1 cellular context compared by ENCODE assay signal in genomic region chr6:31952140-31952805, GRCh38.
A peak's percentile ranks its signal among the peaks of the same experiment; 100 is the strongest.
TF ChIP-seq lines count a peak whose summit lies in the region.

No MANE protein-coding gene starts in this region.

TF ChIP-seq in HepG2, 621 proteins besides CTCF, POLR2A, EP300 and RAD21 (continued from another document and continues in another):
- TF ChIP-seq, protein P1, sequence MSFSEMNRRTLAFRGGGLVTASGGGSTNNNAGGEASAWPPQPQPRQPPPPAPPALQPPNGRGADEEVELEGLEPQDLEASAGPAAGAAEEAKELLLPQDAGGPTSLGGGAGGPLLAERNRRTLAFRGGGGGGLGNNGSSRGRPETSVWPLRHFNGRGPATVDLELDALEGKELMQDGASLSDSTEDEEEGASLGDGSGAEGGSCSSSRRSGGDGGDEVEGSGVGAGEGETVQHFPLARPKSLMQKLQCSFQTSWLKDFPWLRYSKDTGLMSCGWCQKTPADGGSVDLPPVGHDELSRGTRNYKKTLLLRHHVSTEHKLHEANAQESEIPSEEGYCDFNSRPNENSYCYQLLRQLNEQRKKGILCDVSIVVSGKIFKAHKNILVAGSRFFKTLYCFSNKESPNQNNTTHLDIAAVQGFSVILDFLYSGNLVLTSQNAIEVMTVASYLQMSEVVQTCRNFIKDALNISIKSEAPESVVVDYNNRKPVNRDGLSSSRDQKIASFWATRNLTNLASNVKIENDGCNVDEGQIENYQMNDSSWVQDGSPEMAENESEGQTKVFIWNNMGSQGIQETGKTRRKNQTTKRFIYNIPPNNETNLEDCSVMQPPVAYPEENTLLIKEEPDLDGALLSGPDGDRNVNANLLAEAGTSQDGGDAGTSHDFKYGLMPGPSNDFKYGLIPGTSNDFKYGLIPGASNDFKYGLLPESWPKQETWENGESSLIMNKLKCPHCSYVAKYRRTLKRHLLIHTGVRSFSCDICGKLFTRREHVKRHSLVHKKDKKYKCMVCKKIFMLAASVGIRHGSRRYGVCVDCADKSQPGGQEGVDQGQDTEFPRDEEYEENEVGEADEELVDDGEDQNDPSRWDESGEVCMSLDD (CRISPR knock-in tag; IDR thresholded peaks at IDR 0.05; ENCODE audit: borderline replicate concordance), result no peak
- TF ChIP-seq RFXANK (CRISPR knock-in tag; IDR thresholded peaks at IDR 0.05), result no peak
- no peak for TF ChIP-seq ZNF546 (CRISPR knock-in tag; conservative IDR thresholded peaks at IDR 0.05)
- no peak for TF ChIP-seq ADNP (CRISPR knock-in tag; IDR thresholded peaks at IDR 0.05)
- TF ChIP-seq KLF11 (CRISPR knock-in tag; IDR thresholded peaks at IDR 0.05), result no peak
- TF ChIP-seq, protein P2, sequence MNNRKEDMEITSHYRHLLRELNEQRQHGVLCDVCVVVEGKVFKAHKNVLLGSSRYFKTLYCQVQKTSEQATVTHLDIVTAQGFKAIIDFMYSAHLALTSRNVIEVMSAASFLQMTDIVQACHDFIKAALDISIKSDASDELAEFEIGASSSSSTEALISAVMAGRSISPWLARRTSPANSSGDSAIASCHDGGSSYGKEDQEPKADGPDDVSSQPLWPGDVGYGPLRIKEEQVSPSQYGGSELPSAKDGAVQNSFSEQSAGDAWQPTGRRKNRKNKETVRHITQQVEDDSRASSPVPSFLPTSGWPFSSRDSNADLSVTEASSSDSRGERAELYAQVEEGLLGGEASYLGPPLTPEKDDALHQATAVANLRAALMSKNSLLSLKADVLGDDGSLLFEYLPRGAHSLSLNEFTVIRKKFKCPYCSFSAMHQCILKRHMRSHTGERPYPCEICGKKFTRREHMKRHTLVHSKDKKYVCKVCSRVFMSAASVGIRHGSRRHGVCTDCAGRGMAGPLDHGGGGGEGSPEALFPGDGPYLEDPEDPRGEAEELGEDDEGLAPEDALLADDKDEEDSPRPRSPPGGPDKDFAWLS (CRISPR knock-in tag; IDR thresholded peaks at IDR 0.05; ENCODE audit: borderline replicate concordance), result no peak
- TF ChIP-seq ELF4 (CRISPR knock-in tag; IDR thresholded peaks at IDR 0.05; ENCODE audit: borderline replicate concordance), result no peak
- no peak for TF ChIP-seq ZNF850 (CRISPR knock-in tag; conservative IDR thresholded peaks at IDR 0.05)
- no peak for TF ChIP-seq ATF6 (CRISPR knock-in tag; conservative IDR thresholded peaks at IDR 0.05)
- TF ChIP-seq ZNF562 (CRISPR knock-in tag; IDR thresholded peaks at IDR 0.05; ENCODE audit: borderline replicate concordance), result no peak
- no peak for TF ChIP-seq ZNF598 (CRISPR knock-in tag; IDR thresholded peaks at IDR 0.05; ENCODE audit: borderline replicate concordance)
- TF ChIP-seq ARID2 (CRISPR knock-in tag; IDR thresholded peaks at IDR 0.05; ENCODE audit: borderline replicate concordance), result no peak
- TF ChIP-seq, protein P3, sequence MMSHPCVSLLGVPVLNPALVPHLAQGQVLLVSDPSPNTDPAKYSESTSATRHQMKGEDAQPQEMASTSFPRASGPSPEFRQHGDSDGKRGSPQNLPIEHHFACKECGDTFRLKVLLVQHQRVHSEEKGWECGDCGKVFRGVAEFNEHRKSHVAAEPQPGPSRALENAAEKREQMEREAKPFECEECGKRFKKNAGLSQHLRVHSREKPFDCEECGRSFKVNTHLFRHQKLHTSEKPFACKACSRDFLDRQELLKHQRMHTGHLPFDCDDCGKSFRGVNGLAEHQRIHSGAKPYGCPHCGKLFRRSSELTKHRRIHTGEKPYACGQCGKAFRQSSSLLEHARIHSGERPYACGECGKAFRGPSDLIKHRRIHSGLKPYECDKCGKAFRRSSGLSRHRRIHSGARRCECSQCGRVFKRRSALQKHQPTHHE (CRISPR knock-in tag; IDR thresholded peaks at IDR 0.05; ENCODE audit: borderline replicate concordance), result no peak
- no peak for TF ChIP-seq JUNB (CRISPR knock-in tag; IDR thresholded peaks at IDR 0.05; ENCODE audit: borderline replicate concordance)
- TF ChIP-seq REPIN1 (CRISPR knock-in tag; IDR thresholded peaks at IDR 0.05; ENCODE audit: borderline replicate concordance, low read depth), result no peak
- TF ChIP-seq ZNF510 (CRISPR knock-in tag; IDR thresholded peaks at IDR 0.05; ENCODE audit: low read depth), result no peak
- no peak for TF ChIP-seq SOX6 (IDR thresholded peaks at IDR 0.05)
- TF ChIP-seq SOX6 (CRISPR knock-in tag; IDR thresholded peaks at IDR 0.05), result no peak
- TF ChIP-seq, protein P4, sequence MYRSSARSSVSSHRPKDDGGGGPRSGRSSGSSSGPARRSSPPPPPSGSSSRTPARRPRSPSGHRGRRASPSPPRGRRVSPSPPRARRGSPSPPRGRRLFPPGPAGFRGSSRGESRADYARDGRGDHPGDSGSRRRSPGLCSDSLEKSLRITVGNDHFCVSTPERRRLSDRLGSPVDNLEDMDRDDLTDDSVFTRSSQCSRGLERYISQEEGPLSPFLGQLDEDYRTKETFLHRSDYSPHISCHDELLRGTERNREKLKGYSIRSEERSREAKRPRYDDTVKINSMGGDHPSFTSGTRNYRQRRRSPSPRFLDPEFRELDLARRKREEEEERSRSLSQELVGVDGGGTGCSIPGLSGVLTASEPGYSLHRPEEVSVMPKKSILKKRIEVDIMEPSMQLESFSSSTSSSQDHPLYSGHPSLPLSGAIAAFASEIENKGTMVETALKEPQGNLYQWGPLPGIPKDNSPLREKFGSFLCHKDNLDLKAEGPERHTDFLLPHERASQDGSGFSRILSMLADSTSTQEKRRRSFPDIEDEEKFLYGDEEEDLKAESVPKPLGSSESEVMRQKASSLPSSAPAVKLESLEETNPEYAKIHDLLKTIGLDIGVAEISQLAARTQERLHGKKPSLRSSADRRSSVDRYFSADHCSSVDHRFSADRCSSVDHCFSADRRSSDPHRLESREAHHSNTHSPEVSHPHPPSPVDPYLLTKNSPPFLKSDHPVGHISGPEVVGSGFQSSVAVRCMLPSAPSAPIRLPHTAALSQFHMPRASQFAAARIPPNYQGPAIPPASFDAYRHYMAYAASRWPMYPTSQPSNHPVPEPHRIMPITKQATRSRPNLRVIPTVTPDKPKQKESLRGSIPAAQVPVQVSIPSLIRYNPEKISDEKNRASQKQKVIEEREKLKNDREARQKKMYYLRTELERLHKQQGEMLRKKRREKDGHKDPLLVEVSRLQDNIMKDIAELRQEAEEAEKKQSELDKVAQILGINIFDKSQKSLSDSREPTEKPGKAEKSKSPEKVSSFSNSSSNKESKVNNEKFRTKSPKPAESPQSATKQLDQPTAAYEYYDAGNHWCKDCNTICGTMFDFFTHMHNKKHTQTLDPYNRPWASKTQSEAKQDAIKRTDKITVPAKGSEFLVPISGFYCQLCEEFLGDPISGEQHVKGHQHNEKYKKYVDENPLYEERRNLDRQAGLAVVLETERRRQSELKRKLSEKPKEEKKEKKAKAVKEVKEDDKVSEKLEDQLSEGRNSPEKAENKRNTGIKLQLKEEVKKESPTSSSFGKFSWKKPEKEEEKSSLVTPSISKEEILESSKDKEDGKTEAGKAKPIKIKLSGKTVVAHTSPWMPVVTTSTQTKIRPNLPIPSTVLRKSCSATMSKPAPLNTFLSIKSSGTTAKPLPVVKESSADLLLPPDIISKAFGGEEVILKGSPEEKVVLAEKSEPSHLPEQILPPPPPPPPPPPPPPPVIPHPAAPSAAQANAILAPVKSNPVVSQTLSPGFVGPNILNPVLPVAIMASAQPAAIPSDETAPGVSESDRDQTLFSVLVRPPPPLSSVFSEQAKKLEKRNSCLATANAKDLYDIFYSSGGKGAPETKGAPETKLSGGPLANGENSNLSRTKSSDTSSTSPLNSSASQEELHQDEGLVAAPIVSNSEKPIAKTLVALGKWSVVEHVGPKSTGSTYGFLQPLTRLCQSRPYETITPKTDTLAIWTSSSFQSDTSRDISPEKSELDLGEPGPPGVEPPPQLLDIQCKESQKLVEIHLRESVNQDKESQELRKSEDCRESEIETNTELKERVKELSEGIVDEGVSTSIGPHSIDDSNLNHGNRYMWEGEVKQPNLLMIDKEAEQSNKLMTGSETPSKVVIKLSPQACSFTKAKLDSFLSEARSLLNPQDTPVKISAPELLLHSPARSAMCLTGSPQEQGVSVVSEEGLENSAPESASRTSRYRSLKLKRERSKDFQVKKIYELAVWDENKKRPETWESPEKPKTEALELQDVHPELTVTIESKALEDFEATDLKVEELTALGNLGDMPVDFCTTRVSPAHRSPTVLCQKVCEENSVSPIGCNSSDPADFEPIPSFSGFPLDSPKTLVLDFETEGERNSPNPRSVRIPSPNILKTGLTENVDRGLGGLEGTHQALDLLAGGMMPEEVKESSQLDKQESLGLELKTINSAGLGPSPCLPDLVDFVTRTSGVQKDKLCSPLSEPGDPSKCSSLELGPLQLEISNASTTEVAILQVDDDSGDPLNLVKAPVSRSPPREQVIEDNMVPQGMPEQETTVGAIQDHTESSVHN (CRISPR knock-in tag; IDR thresholded peaks at IDR 0.05), result no peak
- TF ChIP-seq ARNT2 (CRISPR knock-in tag; IDR thresholded peaks at IDR 0.05; ENCODE audit: low read depth), result no peak
- TF ChIP-seq ZNF335 (CRISPR knock-in tag; IDR thresholded peaks at IDR 0.05), result no peak
- TF ChIP-seq DNMT3B (CRISPR knock-in tag; conservative IDR thresholded peaks at IDR 0.05), result no peak
- TF ChIP-seq, protein P5, sequence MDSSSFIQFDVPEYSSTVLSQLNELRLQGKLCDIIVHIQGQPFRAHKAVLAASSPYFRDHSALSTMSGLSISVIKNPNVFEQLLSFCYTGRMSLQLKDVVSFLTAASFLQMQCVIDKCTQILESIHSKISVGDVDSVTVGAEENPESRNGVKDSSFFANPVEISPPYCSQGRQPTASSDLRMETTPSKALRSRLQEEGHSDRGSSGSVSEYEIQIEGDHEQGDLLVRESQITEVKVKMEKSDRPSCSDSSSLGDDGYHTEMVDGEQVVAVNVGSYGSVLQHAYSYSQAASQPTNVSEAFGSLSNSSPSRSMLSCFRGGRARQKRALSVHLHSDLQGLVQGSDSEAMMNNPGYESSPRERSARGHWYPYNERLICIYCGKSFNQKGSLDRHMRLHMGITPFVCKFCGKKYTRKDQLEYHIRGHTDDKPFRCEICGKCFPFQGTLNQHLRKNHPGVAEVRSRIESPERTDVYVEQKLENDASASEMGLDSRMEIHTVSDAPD (CRISPR knock-in tag; IDR thresholded peaks at IDR 0.05), result no peak
- TF ChIP-seq MED8 (CRISPR knock-in tag; IDR thresholded peaks at IDR 0.05; ENCODE audit: insufficient replicate concordance), result no peak
- no peak for TF ChIP-seq ZBTB2 (CRISPR knock-in tag; IDR thresholded peaks at IDR 0.05; ENCODE audit: low read depth)
- no peak for TF ChIP-seq SKIL (CRISPR knock-in tag; IDR thresholded peaks at IDR 0.05; ENCODE audit: borderline replicate concordance)
- TF ChIP-seq, protein P6, sequence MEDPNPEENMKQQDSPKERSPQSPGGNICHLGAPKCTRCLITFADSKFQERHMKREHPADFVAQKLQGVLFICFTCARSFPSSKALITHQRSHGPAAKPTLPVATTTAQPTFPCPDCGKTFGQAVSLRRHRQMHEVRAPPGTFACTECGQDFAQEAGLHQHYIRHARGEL (CRISPR knock-in tag; IDR thresholded peaks at IDR 0.05), result no peak
- TF ChIP-seq MAFF (IDR thresholded peaks at IDR 0.05; ENCODE audit: low read depth, low read length), result no peak
- peak; percentile 38; the same call in 1 of the 2 replicates for TF ChIP-seq IRF9 (CRISPR knock-in tag; IDR thresholded peaks at IDR 0.05; ENCODE audit: borderline replicate concordance)
- TF ChIP-seq ERF (CRISPR knock-in tag; IDR thresholded peaks at IDR 0.05), result peak; percentile 56
- TF ChIP-seq ASH2L (IDR thresholded peaks at IDR 0.05; ENCODE audit: insufficient read length, low read depth, low read length), result no peak
- TF ChIP-seq KDM5B (CRISPR knock-in tag; IDR thresholded peaks at IDR 0.05; ENCODE audit: borderline replicate concordance), result no peak
- no peak for TF ChIP-seq ZNF256 (CRISPR knock-in tag; conservative IDR thresholded peaks at IDR 0.05)
